In genomic region chr4:165207016-165207430, GRCh38 we compare ENCODE assay signal across 8 cellular contexts. TPM values are rescaled to one million over a fixed set of nuclear protein-coding genes. Genes with fewer than 3 reads are reported as not detected.
DNase-seq lines count a peak whose midpoint lies in the region; ATAC-seq and TF ChIP-seq lines count a peak whose summit lies in the region.

No MANE protein-coding gene starts in this region.

- no peaks in the 10 kb centered on the region for H3K9me3 Mint-ChIP-seq in activated T-cell treated with anti-CD3 and anti-CD28 coated beads, Interleukin-2, amount 50 U/mL, for 72 hours
- H3K9me3 Mint-ChIP-seq in glutamatergic neuron (ENCODE audit: unreplicated experiment) = peaks cover 8% of the 10 kb centered on the region
- no peaks in the 10 kb centered on the region for H3K9me3 Mint-ChIP-seq in progenitor cell of endocrine pancreas (ENCODE audit: low read depth)

- H3K36me3 Mint-ChIP-seq in activated T-cell treated with anti-CD3 and anti-CD28 coated beads, Interleukin-2, amount 50 U/mL, for 72 hours (ENCODE audit: insufficient read depth in 2 of 2) = peaks cover 2 to 3% of the 10 kb centered on the region in 2 donors
- H3K36me3 Mint-ChIP-seq in glutamatergic neuron (ENCODE audit: unreplicated experiment) (no peaks in the 10 kb centered on the region), progenitor cell of endocrine pancreas (ENCODE audit: insufficient read depth) (no peaks in the 10 kb centered on the region)

- peak overlapping the region; percentile 64 for H3K4me3 ChIP-seq in HL-60 (replicated peaks; ENCODE audit: insufficient read depth, low read length)

- H3K27me3 Mint-ChIP-seq in activated T-cell treated with anti-CD3 and anti-CD28 coated beads, Interleukin-2, amount 50 U/mL, for 72 hours (ENCODE audit: low read depth) = no peaks in the 10 kb centered on the region
- H3K27me3 Mint-ChIP-seq in glutamatergic neuron (ENCODE audit: unreplicated experiment) = peaks cover 9% of the 10 kb centered on the region
- peaks cover 7% of the 10 kb centered on the region for H3K27me3 Mint-ChIP-seq in progenitor cell of endocrine pancreas

- no peaks in the 10 kb centered on the region for H3K27me3 ChIP-seq in HL-60 (ENCODE audit: insufficient read depth, poor library complexity, severe bottlenecking)

- peak; percentile 39 for DNase-seq in DMS79 (lab: John Stamatoyannopoulos, UW)
- DNase-seq in DMS79 treated with DMSO at 0.1 percent for 48 hours (lab: John Stamatoyannopoulos, UW) = no peak
- DNase-seq in HL-60 (ENCODE audit: low read depth in 1 of 2, low spot score in 1 of 2) = no peak
- peak; percentile 7 to 25 for DNase-seq in activated T-cell treated with anti-CD3 and anti-CD28 coated beads, Interleukin-2, amount 50 U/mL, for 72 hours
- DNase-seq in glutamatergic neuron = no peak
- peak; percentile 15 for DNase-seq in progenitor cell of endocrine pancreas (ENCODE audit: low spot score, unreplicated experiment)
- no peak for DNase-seq in NCI-H2029 (lab: John Stamatoyannopoulos, UW)

- H3K4me1 Mint-ChIP-seq in activated T-cell treated with anti-CD3 and anti-CD28 coated beads, Interleukin-2, amount 50 U/mL, for 72 hours (ENCODE audit: low read depth) = peaks cover 71% of the 10 kb centered on the region
- H3K4me1 Mint-ChIP-seq in glutamatergic neuron (ENCODE audit: low read depth, unreplicated experiment) (peaks cover 12% of the 10 kb centered on the region), progenitor cell of endocrine pancreas (ENCODE audit: low read depth) (peaks cover 25% of the 10 kb centered on the region)

- TF ChIP-seq CTCF in HL-60 (IDR thresholded peaks at IDR 0.05; ENCODE audit: insufficient read depth, low read length) (no peak), glutamatergic neuron (IDR thresholded peaks at IDR 0.05; ENCODE audit: partially characterized antibody, unreplicated experiment) (no peak), progenitor cell of endocrine pancreas (IDR thresholded peaks at IDR 0.05; ENCODE audit: unreplicated experiment) (no peak)

- peak; percentile 24 for ATAC-seq in GM21447 (IDR thresholded peaks at IDR 0.05; ENCODE audit: unreplicated experiment)
- peak; percentile 2 to 8 for ATAC-seq in activated T-cell treated with anti-CD3 and anti-CD28 coated beads, Interleukin-2, amount 50 U/mL, for 72 hours (replicated peaks in 1 of 2)

- H3K27ac ChIP-seq in HL-60 (replicated peaks) = peak overlapping the region; percentile 64

- peak overlapping the region; percentile 86 to 87 for H3K4me3 Mint-ChIP-seq in activated T-cell treated with anti-CD3 and anti-CD28 coated beads, Interleukin-2, amount 50 U/mL, for 72 hours
- peak overlapping the region; percentile 94 for H3K4me3 Mint-ChIP-seq in glutamatergic neuron (ENCODE audit: unreplicated experiment)
- peak overlapping the region; percentile 85 for H3K4me3 Mint-ChIP-seq in progenitor cell of endocrine pancreas (ENCODE audit: low read depth)

- peak overlapping the region; percentile 12 for H3K27ac Mint-ChIP-seq in activated T-cell treated with anti-CD3 and anti-CD28 coated beads, Interleukin-2, amount 50 U/mL, for 72 hours
- peak overlapping the region; percentile 85 for H3K27ac Mint-ChIP-seq in glutamatergic neuron (ENCODE audit: unreplicated experiment)
- H3K27ac Mint-ChIP-seq in progenitor cell of endocrine pancreas = peak overlapping the region; percentile 87

RNA-seq across cellular contexts. Expression of gene KLHL2, which starts 0.3 kb away (rescaled TPM):
- 10 to 100 TPM; 39.3 to 41.5 TPM for total RNA-seq in activated T-cell treated with anti-CD3 and anti-CD28 coated beads, Interleukin-2, amount 50 U/mL, for 72 hours
- total RNA-seq in glutamatergic neuron (ENCODE audit: unreplicated experiment) (19.7 TPM), progenitor cell of endocrine pancreas (22.1 and 22.3 TPM in 2 replicates)

Comparison
In these comparisons a context has a peak if more than half of its experiments do, and no peak if none do; other contexts are left out.
1. DNase-seq: peak in DMS79 (single experiment), activated T-cell treated with anti-CD3 and anti-CD28 coated beads, Interleukin-2, amount 50 U/mL, for 72 hours (2 of 2) and progenitor cell of endocrine pancreas (single experiment); none in DMS79 treated with DMSO at 0.1 percent for 48 hours (single experiment), HL-60 (0 of 2), glutamatergic neuron (single experiment) and NCI-H2029 (single experiment).
2. H3K27ac Mint-ChIP-seq: peak in every context shown above with its lines; median percentile 87 in progenitor cell of endocrine pancreas; 85 in glutamatergic neuron; 12 in activated T-cell treated with anti-CD3 and anti-CD28 coated beads, Interleukin-2, amount 50 U/mL, for 72 hours.
3. Peak in every context shown above with its lines, with median percentiles within 50 percentile points of each other: H3K4me3 Mint-ChIP-seq.